ENCODE assay signal across 16 cellular contexts in genomic region chr13:79870123-79870522, GRCh38.
A peak's percentile ranks its signal among the peaks of the same experiment; 100 is the strongest.
DNase-seq lines count a peak whose midpoint lies in the region; ATAC-seq and TF ChIP-seq lines count a peak whose summit lies in the region.
"Had no signal": no experiment of that assay in that cellular context is flagged by ENCODE, and none has a peak within 500 bp of the region (broad histone marks: within the 10 kb centered on the region; RNA-seq: fewer than 3 reads in every experiment).

No MANE protein-coding gene starts in this region.

- no peak overlapping the region for H3K9ac ChIP-seq in fibroblast of lung (ENCODE audit: insufficient read depth, low read length)

- TF ChIP-seq CTCF in fibroblast of lung (conservative IDR thresholded peaks at IDR 0.05 in 1 of 2, IDR thresholded peaks at IDR 0.05 in 1 of 2; ENCODE audit: low read depth in 1 of 2, low read length in 2 of 2) (no peak), mesothelial cell of epicardium (IDR thresholded peaks at IDR 0.05; ENCODE audit: unreplicated experiment) (no peak), body of pancreas (IDR thresholded peaks at IDR 0.05) (no peak)

- peak overlapping the region; percentile 86 for H3K27ac Mint-ChIP-seq in mesothelial cell of epicardium
- H3K27ac Mint-ChIP-seq in T-helper 2 cell treated with Interferon-gamma antibody and Interleukin-4, amounts not matched to agents 5 μg/mL and 100 μg/mL, for 36 hours, result no peak overlapping the region
- no peak overlapping the region for H3K27ac Mint-ChIP-seq in activated naive CD8-positive, alpha-beta T cell treated with anti-CD3 and anti-CD28 coated beads for 36 hours
- H3K27ac Mint-ChIP-seq: dendritic cell treated with granulocyte-macrophage colony-stimulating factor and Interleukin-4, amounts not matched to agents 40 ng/mL and 50 ng/mL, for 4 days; T-helper 1 cell treated with Interleukin-12 subunit alpha and Interleukin-12 subunit beta and Interleukin-4 antibody, amounts not matched to agents 30 μg/mL and 1 μg/mL, for 36 hours had no signal

- H3K27me3 ChIP-seq in fibroblast of lung (ENCODE audit: control insufficient read depth, insufficient read depth, low read length), result no peaks in the 10 kb centered on the region
- H3K27me3 ChIP-seq in body of pancreas, result no peaks in the 10 kb centered on the region

- no peaks in the 10 kb centered on the region for H4K20me1 ChIP-seq in fibroblast of lung (ENCODE audit: control insufficient read depth, extremely low read depth, insufficient read depth, low read length)

- H3K9me3 Mint-ChIP-seq in mesothelial cell of epicardium, result no peaks in the 10 kb centered on the region
- H3K9me3 Mint-ChIP-seq in T-helper 2 cell treated with Interferon-gamma antibody and Interleukin-4, amounts not matched to agents 5 μg/mL and 100 μg/mL, for 36 hours, result no peaks in the 10 kb centered on the region
- no peaks in the 10 kb centered on the region for H3K9me3 Mint-ChIP-seq in activated naive CD8-positive, alpha-beta T cell treated with anti-CD3 and anti-CD28 coated beads for 36 hours
- H3K9me3 Mint-ChIP-seq: T-helper 1 cell treated with Interleukin-12 subunit alpha and Interleukin-12 subunit beta and Interleukin-4 antibody, amounts not matched to agents 30 μg/mL and 1 μg/mL, for 36 hours had no signal

- intact Hi-C loops in body of pancreas (cut with DNase I), result no loop called here

- no peak for TF ChIP-seq POLR2A in body of pancreas (IDR thresholded peaks at IDR 0.05)

- H3K4me1 ChIP-seq in fibroblast of lung (ENCODE audit: control insufficient read depth, extremely low read depth, insufficient read depth, low read length), result no peaks in the 10 kb centered on the region
- H3K4me1 ChIP-seq in body of pancreas, result peaks cover 17% of the 10 kb centered on the region
- H3K4me1 ChIP-seq: psoas muscle had no signal

- H3K79me2 ChIP-seq in fibroblast of lung (ENCODE audit: control insufficient read depth, insufficient read depth, low read length), result no peaks in the 10 kb centered on the region

- DNase-seq in ELR (ENCODE audit: low read depth) (peak; percentile 24), M059J (ENCODE audit: low read depth) (peak; percentile 24), fibroblast of lung (ENCODE audit: low read depth in 2 of 2) (peak; percentile 36 to 49), mesothelial cell of epicardium (ENCODE audit: low spot score in 2 of 2, unreplicated experiment in 2 of 2) (no peak), body of pancreas (no peak)
- no peak for DNase-seq in T-helper 2 cell treated with Interferon-gamma antibody and Interleukin-4, amounts not matched to agents 5 μg/mL and 100 μg/mL, for 36 hours (ENCODE audit: low spot score)
- DNase-seq in activated naive CD8-positive, alpha-beta T cell treated with anti-CD3 and anti-CD28 coated beads for 36 hours, result no peak
- DNase-seq: activated CD4-positive, alpha-beta T cell treated with anti-CD3 and anti-CD28 coated beads for 4 hours; activated T-cell treated with anti-CD3 and anti-CD28 coated beads, Interleukin-2, amount 50 U/mL, for 1 hour; NCI-H2081 treated with DMSO at 0.1 percent for 48 hours; NCI-H774; psoas muscle had no signal

- ATAC-seq in GM21576 (IDR thresholded peaks at IDR 0.05; ENCODE audit: unreplicated experiment), result no peak
- no peak for ATAC-seq in body of pancreas
- ATAC-seq: psoas muscle had no signal

- no peaks in the 10 kb centered on the region for H3K27me3 Mint-ChIP-seq in mesothelial cell of epicardium (ENCODE audit: low read depth)
- H3K27me3 Mint-ChIP-seq in T-helper 2 cell treated with Interferon-gamma antibody and Interleukin-4, amounts not matched to agents 5 μg/mL and 100 μg/mL, for 36 hours (ENCODE audit: low read depth), result no peaks in the 10 kb centered on the region
- H3K27me3 Mint-ChIP-seq in activated naive CD8-positive, alpha-beta T cell treated with anti-CD3 and anti-CD28 coated beads for 36 hours, result no peaks in the 10 kb centered on the region
- H3K27me3 Mint-ChIP-seq: dendritic cell treated with granulocyte-macrophage colony-stimulating factor and Interleukin-4, amounts not matched to agents 40 ng/mL and 50 ng/mL, for 4 days had no signal

- H3K36me3 Mint-ChIP-seq in mesothelial cell of epicardium, result no peaks in the 10 kb centered on the region
- no peaks in the 10 kb centered on the region for H3K36me3 Mint-ChIP-seq in T-helper 2 cell treated with Interferon-gamma antibody and Interleukin-4, amounts not matched to agents 5 μg/mL and 100 μg/mL, for 36 hours (ENCODE audit: low read depth)
- H3K36me3 Mint-ChIP-seq in activated naive CD8-positive, alpha-beta T cell treated with anti-CD3 and anti-CD28 coated beads for 36 hours, result no peaks in the 10 kb centered on the region

- peaks cover 40% of the 10 kb centered on the region for H3K4me1 Mint-ChIP-seq in mesothelial cell of epicardium
- H3K4me1 Mint-ChIP-seq in T-helper 2 cell treated with Interferon-gamma antibody and Interleukin-4, amounts not matched to agents 5 μg/mL and 100 μg/mL, for 36 hours (ENCODE audit: low read depth), result no peaks in the 10 kb centered on the region
- H3K4me1 Mint-ChIP-seq in activated naive CD8-positive, alpha-beta T cell treated with anti-CD3 and anti-CD28 coated beads for 36 hours, result no peaks in the 10 kb centered on the region

- no peaks in the 10 kb centered on the region for H3K36me3 ChIP-seq in fibroblast of lung (ENCODE audit: control insufficient read depth, insufficient read depth, low read length)
- no peaks in the 10 kb centered on the region for H3K36me3 ChIP-seq in body of pancreas (replicated peaks in 1 of 2; ENCODE audit: insufficient read depth in 1 of 2, low read depth in 2 of 2)

- no peak overlapping the region for H2AFZ ChIP-seq in fibroblast of lung (ENCODE audit: low read length)

- H3K9me3 ChIP-seq in fibroblast of lung (ENCODE audit: control insufficient read depth, insufficient read depth, low read depth, low read length) (no peaks in the 10 kb centered on the region), body of pancreas (no peaks in the 10 kb centered on the region)
- H3K9me3 ChIP-seq: psoas muscle had no signal

- H3K4me3 ChIP-seq in fibroblast of lung (replicated peaks in 1 of 4; ENCODE audit: control extremely low read depth in 1 of 4, insufficient read depth in 1 of 4, low read depth in 3 of 4, low read length in 4 of 4) (no peak overlapping the region), body of pancreas (no peak overlapping the region)
- H3K4me3 ChIP-seq: psoas muscle had no signal

- H3K27ac ChIP-seq in fibroblast of lung (ENCODE audit: insufficient read depth, low read length), result no peak overlapping the region
- peak overlapping the region in 1 of 4 donors; percentile 36 for H3K27ac ChIP-seq in body of pancreas
- H3K27ac ChIP-seq: psoas muscle, RWPE1 had no signal

- H3K4me2 ChIP-seq in fibroblast of lung (ENCODE audit: extremely low read depth, insufficient read depth, low read length), result no peak overlapping the region

- no peak overlapping the region for H3K4me3 Mint-ChIP-seq in mesothelial cell of epicardium
- H3K4me3 Mint-ChIP-seq in T-helper 2 cell treated with Interferon-gamma antibody and Interleukin-4, amounts not matched to agents 5 μg/mL and 100 μg/mL, for 36 hours, result no peak overlapping the region
- H3K4me3 Mint-ChIP-seq in activated naive CD8-positive, alpha-beta T cell treated with anti-CD3 and anti-CD28 coated beads for 36 hours, result no peak overlapping the region
- H3K4me3 Mint-ChIP-seq: dendritic cell treated with granulocyte-macrophage colony-stimulating factor and Interleukin-4, amounts not matched to agents 40 ng/mL and 50 ng/mL, for 4 days; T-helper 1 cell treated with Interleukin-12 subunit alpha and Interleukin-12 subunit beta and Interleukin-4 antibody, amounts not matched to agents 30 μg/mL and 1 μg/mL, for 36 hours had no signal

Comparison
In these comparisons a context has a peak if more than half of its experiments do, and no peak if none do; other contexts are left out.
1. DNase-seq: peak in ELR (single experiment), M059J (single experiment) and fibroblast of lung (2 of 2); none in mesothelial cell of epicardium (0 of 2), T-helper 2 cell treated with Interferon-gamma antibody and Interleukin-4, amounts not matched to agents 5 μg/mL and 100 μg/mL, for 36 hours (single experiment), body of pancreas (0 of 4) and activated naive CD8-positive, alpha-beta T cell treated with anti-CD3 and anti-CD28 coated beads for 36 hours (single experiment).